1 cellular context compared by ENCODE assay signal in genomic region chr3:142963266-142964149, GRCh38.
TF ChIP-seq lines count a peak whose summit lies in the region.

PAQR9 (minus strand) TSS chr3:142963674; CDS start chr3:142963336, 338 bp downstream.

TF ChIP-seq in HepG2, 621 proteins besides CTCF, POLR2A, EP300 and RAD21 (continued from another document and continues in another):
- TF ChIP-seq ZNF878 (CRISPR knock-in tag; IDR thresholded peaks at IDR 0.05) = no peak
- TF ChIP-seq, protein P1, sequence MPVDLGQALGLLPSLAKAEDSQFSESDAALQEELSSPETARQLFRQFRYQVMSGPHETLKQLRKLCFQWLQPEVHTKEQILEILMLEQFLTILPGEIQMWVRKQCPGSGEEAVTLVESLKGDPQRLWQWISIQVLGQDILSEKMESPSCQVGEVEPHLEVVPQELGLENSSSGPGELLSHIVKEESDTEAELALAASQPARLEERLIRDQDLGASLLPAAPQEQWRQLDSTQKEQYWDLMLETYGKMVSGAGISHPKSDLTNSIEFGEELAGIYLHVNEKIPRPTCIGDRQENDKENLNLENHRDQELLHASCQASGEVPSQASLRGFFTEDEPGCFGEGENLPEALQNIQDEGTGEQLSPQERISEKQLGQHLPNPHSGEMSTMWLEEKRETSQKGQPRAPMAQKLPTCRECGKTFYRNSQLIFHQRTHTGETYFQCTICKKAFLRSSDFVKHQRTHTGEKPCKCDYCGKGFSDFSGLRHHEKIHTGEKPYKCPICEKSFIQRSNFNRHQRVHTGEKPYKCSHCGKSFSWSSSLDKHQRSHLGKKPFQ (CRISPR knock-in tag; IDR thresholded peaks at IDR 0.05; ENCODE audit: insufficient replicate concordance) = no peak
- TF ChIP-seq ZMYM4 (CRISPR knock-in tag; IDR thresholded peaks at IDR 0.05) = peak; percentile 82
- peak; percentile 38; the same call in 1 of the 2 replicates for TF ChIP-seq TBX2 (CRISPR knock-in tag; IDR thresholded peaks at IDR 0.05; ENCODE audit: borderline replicate concordance)
- no peak for TF ChIP-seq ZNF737 (CRISPR knock-in tag; IDR thresholded peaks at IDR 0.05; ENCODE audit: borderline replicate concordance)
- TF ChIP-seq KIAA2018 (CRISPR knock-in tag; IDR thresholded peaks at IDR 0.05; ENCODE audit: borderline replicate concordance) = no peak
- no peak for TF ChIP-seq SCMH1 (CRISPR knock-in tag; IDR thresholded peaks at IDR 0.05; ENCODE audit: borderline replicate concordance)
- TF ChIP-seq BCL6 (CRISPR knock-in tag; IDR thresholded peaks at IDR 0.05) = no peak
- TF ChIP-seq, protein P2, sequence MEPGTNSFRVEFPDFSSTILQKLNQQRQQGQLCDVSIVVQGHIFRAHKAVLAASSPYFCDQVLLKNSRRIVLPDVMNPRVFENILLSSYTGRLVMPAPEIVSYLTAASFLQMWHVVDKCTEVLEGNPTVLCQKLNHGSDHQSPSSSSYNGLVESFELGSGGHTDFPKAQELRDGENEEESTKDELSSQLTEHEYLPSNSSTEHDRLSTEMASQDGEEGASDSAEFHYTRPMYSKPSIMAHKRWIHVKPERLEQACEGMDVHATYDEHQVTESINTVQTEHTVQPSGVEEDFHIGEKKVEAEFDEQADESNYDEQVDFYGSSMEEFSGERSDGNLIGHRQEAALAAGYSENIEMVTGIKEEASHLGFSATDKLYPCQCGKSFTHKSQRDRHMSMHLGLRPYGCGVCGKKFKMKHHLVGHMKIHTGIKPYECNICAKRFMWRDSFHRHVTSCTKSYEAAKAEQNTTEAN (CRISPR knock-in tag; conservative IDR thresholded peaks at IDR 0.05) = peak; percentile 65; the same call in 1 of the 2 replicates
- no peak for TF ChIP-seq ZNF343 (CRISPR knock-in tag; IDR thresholded peaks at IDR 0.05)
- TF ChIP-seq TEF (CRISPR knock-in tag; IDR thresholded peaks at IDR 0.05) = no peak
- TF ChIP-seq, protein P3, sequence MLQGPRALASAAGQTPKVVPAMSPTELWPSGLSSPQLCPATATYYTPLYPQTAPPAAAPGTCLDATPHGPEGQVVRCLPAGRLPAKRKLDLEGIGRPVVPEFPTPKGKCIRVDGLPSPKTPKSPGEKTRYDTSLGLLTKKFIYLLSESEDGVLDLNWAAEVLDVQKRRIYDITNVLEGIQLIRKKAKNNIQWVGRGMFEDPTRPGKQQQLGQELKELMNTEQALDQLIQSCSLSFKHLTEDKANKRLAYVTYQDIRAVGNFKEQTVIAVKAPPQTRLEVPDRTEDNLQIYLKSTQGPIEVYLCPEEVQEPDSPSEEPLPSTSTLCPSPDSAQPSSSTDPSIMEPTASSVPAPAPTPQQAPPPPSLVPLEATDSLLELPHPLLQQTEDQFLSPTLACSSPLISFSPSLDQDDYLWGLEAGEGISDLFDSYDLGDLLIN (CRISPR knock-in tag; IDR thresholded peaks at IDR 0.05; ENCODE audit: borderline replicate concordance) = peak; percentile 48; the same call in 1 of the 2 replicates
- no peak for TF ChIP-seq FOSL1 (CRISPR knock-in tag; IDR thresholded peaks at IDR 0.05; ENCODE audit: borderline replicate concordance)
- TF ChIP-seq ARHGAP35 (CRISPR knock-in tag; IDR thresholded peaks at IDR 0.05; ENCODE audit: borderline replicate concordance) = no peak
- TF ChIP-seq, protein P4, sequence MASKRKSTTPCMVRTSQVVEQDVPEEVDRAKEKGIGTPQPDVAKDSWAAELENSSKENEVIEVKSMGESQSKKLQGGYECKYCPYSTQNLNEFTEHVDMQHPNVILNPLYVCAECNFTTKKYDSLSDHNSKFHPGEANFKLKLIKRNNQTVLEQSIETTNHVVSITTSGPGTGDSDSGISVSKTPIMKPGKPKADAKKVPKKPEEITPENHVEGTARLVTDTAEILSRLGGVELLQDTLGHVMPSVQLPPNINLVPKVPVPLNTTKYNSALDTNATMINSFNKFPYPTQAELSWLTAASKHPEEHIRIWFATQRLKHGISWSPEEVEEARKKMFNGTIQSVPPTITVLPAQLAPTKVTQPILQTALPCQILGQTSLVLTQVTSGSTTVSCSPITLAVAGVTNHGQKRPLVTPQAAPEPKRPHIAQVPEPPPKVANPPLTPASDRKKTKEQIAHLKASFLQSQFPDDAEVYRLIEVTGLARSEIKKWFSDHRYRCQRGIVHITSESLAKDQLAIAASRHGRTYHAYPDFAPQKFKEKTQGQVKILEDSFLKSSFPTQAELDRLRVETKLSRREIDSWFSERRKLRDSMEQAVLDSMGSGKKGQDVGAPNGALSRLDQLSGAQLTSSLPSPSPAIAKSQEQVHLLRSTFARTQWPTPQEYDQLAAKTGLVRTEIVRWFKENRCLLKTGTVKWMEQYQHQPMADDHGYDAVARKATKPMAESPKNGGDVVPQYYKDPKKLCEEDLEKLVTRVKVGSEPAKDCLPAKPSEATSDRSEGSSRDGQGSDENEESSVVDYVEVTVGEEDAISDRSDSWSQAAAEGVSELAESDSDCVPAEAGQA (IDR thresholded peaks at IDR 0.05; ENCODE audit: low read depth) = 0 out of 2 replicates have a peak, but pooled peaks have one; percentile 3
- TF ChIP-seq, protein P4 (CRISPR knock-in tag; IDR thresholded peaks at IDR 0.05; ENCODE audit: borderline replicate concordance) = no peak
- TF ChIP-seq, protein P5, sequence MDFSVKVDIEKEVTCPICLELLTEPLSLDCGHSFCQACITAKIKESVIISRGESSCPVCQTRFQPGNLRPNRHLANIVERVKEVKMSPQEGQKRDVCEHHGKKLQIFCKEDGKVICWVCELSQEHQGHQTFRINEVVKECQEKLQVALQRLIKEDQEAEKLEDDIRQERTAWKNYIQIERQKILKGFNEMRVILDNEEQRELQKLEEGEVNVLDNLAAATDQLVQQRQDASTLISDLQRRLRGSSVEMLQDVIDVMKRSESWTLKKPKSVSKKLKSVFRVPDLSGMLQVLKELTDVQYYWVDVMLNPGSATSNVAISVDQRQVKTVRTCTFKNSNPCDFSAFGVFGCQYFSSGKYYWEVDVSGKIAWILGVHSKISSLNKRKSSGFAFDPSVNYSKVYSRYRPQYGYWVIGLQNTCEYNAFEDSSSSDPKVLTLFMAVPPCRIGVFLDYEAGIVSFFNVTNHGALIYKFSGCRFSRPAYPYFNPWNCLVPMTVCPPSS (IDR thresholded peaks at IDR 0.05) = no peak
- TF ChIP-seq EEA1 (CRISPR knock-in tag; IDR thresholded peaks at IDR 0.05; ENCODE audit: borderline replicate concordance) = 0 out of 2 replicates have a peak, but pooled peaks have one; percentile 25
- no peak for TF ChIP-seq AKNA (CRISPR knock-in tag; IDR thresholded peaks at IDR 0.05; ENCODE audit: borderline replicate concordance)
- no peak for TF ChIP-seq ZBTB34 (CRISPR knock-in tag; IDR thresholded peaks at IDR 0.05)
- TF ChIP-seq GATA4 (IDR thresholded peaks at IDR 0.05; ENCODE audit: borderline replicate concordance, low read depth) = no peak
